Comparison of ENCODE assay signal across 12 cellular contexts in the genomic region with DNA sequence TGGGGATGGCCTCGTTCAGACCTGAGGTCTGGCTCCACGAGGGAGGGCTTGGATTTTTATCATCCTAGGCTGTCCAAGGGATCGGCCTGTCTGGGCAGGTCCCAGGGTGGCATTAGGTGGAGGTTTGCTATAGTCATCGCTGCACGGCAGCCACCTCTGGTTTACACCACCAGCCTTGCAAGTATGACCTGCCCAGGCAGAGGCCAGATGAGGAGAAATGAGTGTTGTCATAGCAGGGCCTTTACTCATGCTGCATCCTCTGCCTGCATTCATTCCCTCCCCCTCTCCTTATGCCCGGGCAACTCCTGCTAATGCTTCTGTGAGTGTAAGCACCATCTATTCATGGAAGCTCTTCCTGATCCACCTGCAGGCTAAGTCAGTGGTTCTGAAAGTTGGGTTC. TPM values are rescaled to one million over a fixed set of nuclear protein-coding genes. Genes with fewer than 3 reads are reported as not detected.
DNase-seq lines count a peak whose midpoint lies in the region; ATAC-seq and TF ChIP-seq lines count a peak whose summit lies in the region.
"Had no signal": no experiment of that assay in that cellular context is flagged by ENCODE, and none has a peak within 500 bp of the region (broad histone marks: within the 10 kb centered on the region; RNA-seq: fewer than 3 reads in every experiment).

No MANE protein-coding gene starts in this region.

- DNase-seq in DND-41 (no peak), SK-N-SH (no peak), fibroblast of lung (ENCODE audit: low read depth in 2 of 2) (peak; percentile 58 to 84), renal cortical epithelial cell (ENCODE audit: low read depth) (peak; percentile 84), NCI-H1930 (lab: John Stamatoyannopoulos, UW) (no peak)
- DNase-seq: DMS 273 treated with DMSO at 0.1 percent for 48 hours; naive thymus-derived CD8-positive, alpha-beta T cell; NCI-H345 had no signal

- no peaks in the 10 kb centered on the region for H3K9me2 ChIP-seq in SK-N-SH

- peak in 1 of 2 experiments; percentile 37; a peak in 1 of 4 replicates for TF ChIP-seq EP300 in SK-N-SH (IDR thresholded peaks at IDR 0.05; ENCODE audit: borderline replicate concordance in 1 of 2, low read depth in 1 of 2, low read length in 1 of 2)

- H3K27ac ChIP-seq in DND-41 (ENCODE audit: low read length), result no peak overlapping the region
- peak overlapping the region; percentile 48 to 56 for H3K27ac ChIP-seq in SK-N-SH (ENCODE audit: low read depth in 2 of 2, low read length in 1 of 2)
- peak overlapping the region; percentile 61 for H3K27ac ChIP-seq in fibroblast of lung (ENCODE audit: insufficient read depth, low read length)

- POLR2A ChIA-PET in SK-N-SH (lab: Yijun Ruan, JAX), result no interaction called here

- peaks cover 8% of the 10 kb centered on the region for H3K27me3 ChIP-seq in DND-41 (ENCODE audit: insufficient read depth, low read length, poor library complexity)
- H3K27me3 ChIP-seq in SK-N-SH (ENCODE audit: insufficient read depth), result no peaks in the 10 kb centered on the region
- no peaks in the 10 kb centered on the region for H3K27me3 ChIP-seq in fibroblast of lung (ENCODE audit: control insufficient read depth, insufficient read depth, low read length)

- CTCF ChIA-PET in SK-N-SH (lab: Yijun Ruan, JAX), result interaction anchor here (1.0 to 1.4 kb wide), 2 partner anchors 14 to 53 kb away, joined by 3 read pairs; no protein-coding TSS in a partner anchor

- no peak overlapping the region for H3K4me3 ChIP-seq in DND-41 (ENCODE audit: low read depth in 1 of 2, low read length in 2 of 2)
- H3K4me3 ChIP-seq in SK-N-SH (ENCODE audit: low read depth in 2 of 2, low read length in 1 of 2), result no peak overlapping the region
- H3K4me3 ChIP-seq in fibroblast of lung (replicated peaks in 1 of 4; ENCODE audit: control extremely low read depth in 1 of 4, insufficient read depth in 1 of 4, low read depth in 3 of 4, low read length in 4 of 4), result no peak overlapping the region

- H3K9ac ChIP-seq in DND-41 (ENCODE audit: low read depth, low read length), result no peak overlapping the region
- no peak overlapping the region for H3K9ac ChIP-seq in SK-N-SH
- H3K9ac ChIP-seq in fibroblast of lung (ENCODE audit: insufficient read depth, low read length), result no peak overlapping the region

- H3K79me2 ChIP-seq in DND-41 (ENCODE audit: insufficient read depth, low read length) (no peaks in the 10 kb centered on the region), SK-N-SH (ENCODE audit: insufficient read depth) (peaks cover 98% of the 10 kb centered on the region), fibroblast of lung (ENCODE audit: control insufficient read depth, insufficient read depth, low read length) (peaks cover 90% of the 10 kb centered on the region)

- ATAC-seq in DND-41 (ENCODE audit: insufficient read depth, low read depth), result peak; percentile 14; the same call in 1 of the 3 replicates
- no peak for ATAC-seq in HG03108 (IDR thresholded peaks at IDR 0.05; ENCODE audit: unreplicated experiment)
- no peak for ATAC-seq in HG02571 (IDR thresholded peaks at IDR 0.05; ENCODE audit: unreplicated experiment)
- ATAC-seq in HG02970 (IDR thresholded peaks at IDR 0.05; ENCODE audit: low FRiP score, unreplicated experiment), result no peak
- ATAC-seq: HCT116; naive thymus-derived CD8-positive, alpha-beta T cell had no signal

- H3F3A ChIP-seq in SK-N-SH (replicated peaks; ENCODE audit: insufficient read depth), result peaks cover 52% of the 10 kb centered on the region

- TF ChIP-seq RAD21 in SK-N-SH (IDR thresholded peaks at IDR 0.05; ENCODE audit: low read length), result no peak

- H3K36me3 ChIP-seq in DND-41 (ENCODE audit: insufficient read depth, low read length) (no peaks in the 10 kb centered on the region), SK-N-SH (replicated peaks in 1 of 2; ENCODE audit: control insufficient read depth in 1 of 2, insufficient read depth in 2 of 2, low read length in 1 of 2) (peaks cover 6% of the 10 kb centered on the region in 2 experiments), fibroblast of lung (ENCODE audit: control insufficient read depth, insufficient read depth, low read length) (peaks cover 4% of the 10 kb centered on the region)

- H3K9me3 ChIP-seq in DND-41 (ENCODE audit: insufficient read depth, low read length, severe bottlenecking) (no peaks in the 10 kb centered on the region), SK-N-SH (no peaks in the 10 kb centered on the region), fibroblast of lung (ENCODE audit: control insufficient read depth, insufficient read depth, low read depth, low read length) (no peaks in the 10 kb centered on the region)

- H3K4me2 ChIP-seq in DND-41 (ENCODE audit: insufficient read depth, low read length), result no peak overlapping the region
- H3K4me2 ChIP-seq in SK-N-SH, result peak overlapping the region; percentile 46
- peak overlapping the region; percentile 54 for H3K4me2 ChIP-seq in fibroblast of lung (ENCODE audit: extremely low read depth, insufficient read depth, low read length)

- H3K4me1 ChIP-seq in DND-41 (ENCODE audit: insufficient read depth, low read length) (no peaks in the 10 kb centered on the region), SK-N-SH (ENCODE audit: control insufficient read depth in 1 of 2, insufficient read depth in 2 of 2, low read depth in 1 of 2, low read length in 1 of 2) (peaks cover 54 to 55% of the 10 kb centered on the region in 2 experiments), fibroblast of lung (ENCODE audit: control insufficient read depth, extremely low read depth, insufficient read depth, low read length) (peaks cover 61% of the 10 kb centered on the region)

- no peak for TF ChIP-seq CTCF in DND-41 (IDR thresholded peaks at IDR 0.05; ENCODE audit: borderline replicate concordance, extremely low read depth, low read length, poor library complexity, severe bottlenecking)
- no peak for TF ChIP-seq CTCF in SK-N-SH (IDR thresholded peaks at IDR 0.05)
- TF ChIP-seq CTCF in fibroblast of lung (conservative IDR thresholded peaks at IDR 0.05 in 1 of 2, IDR thresholded peaks at IDR 0.05 in 1 of 2; ENCODE audit: low read depth in 1 of 2, low read length in 2 of 2), result no peak

- H4K20me1 ChIP-seq in DND-41 (ENCODE audit: insufficient read depth, low read length) (no peaks in the 10 kb centered on the region), SK-N-SH (ENCODE audit: insufficient read depth) (peaks cover 87% of the 10 kb centered on the region), fibroblast of lung (ENCODE audit: control insufficient read depth, extremely low read depth, insufficient read depth, low read length) (no peaks in the 10 kb centered on the region)

- 44% methylated on average over 6 of the region's 6 CpGs for WGBS in SK-N-SH (ENCODE audit: low lambda C conversion rate)

- no peak overlapping the region for H2AFZ ChIP-seq in DND-41 (ENCODE audit: low read depth, low read length)
- no peak overlapping the region for H2AFZ ChIP-seq in SK-N-SH (ENCODE audit: low read depth)
- no peak overlapping the region for H2AFZ ChIP-seq in fibroblast of lung (ENCODE audit: low read length)

TF ChIP-seq in SK-N-SH, 30 proteins besides CTCF, POLR2A, EP300 and RAD21 (continues in another document):
- TF ChIP-seq, protein P1, sequence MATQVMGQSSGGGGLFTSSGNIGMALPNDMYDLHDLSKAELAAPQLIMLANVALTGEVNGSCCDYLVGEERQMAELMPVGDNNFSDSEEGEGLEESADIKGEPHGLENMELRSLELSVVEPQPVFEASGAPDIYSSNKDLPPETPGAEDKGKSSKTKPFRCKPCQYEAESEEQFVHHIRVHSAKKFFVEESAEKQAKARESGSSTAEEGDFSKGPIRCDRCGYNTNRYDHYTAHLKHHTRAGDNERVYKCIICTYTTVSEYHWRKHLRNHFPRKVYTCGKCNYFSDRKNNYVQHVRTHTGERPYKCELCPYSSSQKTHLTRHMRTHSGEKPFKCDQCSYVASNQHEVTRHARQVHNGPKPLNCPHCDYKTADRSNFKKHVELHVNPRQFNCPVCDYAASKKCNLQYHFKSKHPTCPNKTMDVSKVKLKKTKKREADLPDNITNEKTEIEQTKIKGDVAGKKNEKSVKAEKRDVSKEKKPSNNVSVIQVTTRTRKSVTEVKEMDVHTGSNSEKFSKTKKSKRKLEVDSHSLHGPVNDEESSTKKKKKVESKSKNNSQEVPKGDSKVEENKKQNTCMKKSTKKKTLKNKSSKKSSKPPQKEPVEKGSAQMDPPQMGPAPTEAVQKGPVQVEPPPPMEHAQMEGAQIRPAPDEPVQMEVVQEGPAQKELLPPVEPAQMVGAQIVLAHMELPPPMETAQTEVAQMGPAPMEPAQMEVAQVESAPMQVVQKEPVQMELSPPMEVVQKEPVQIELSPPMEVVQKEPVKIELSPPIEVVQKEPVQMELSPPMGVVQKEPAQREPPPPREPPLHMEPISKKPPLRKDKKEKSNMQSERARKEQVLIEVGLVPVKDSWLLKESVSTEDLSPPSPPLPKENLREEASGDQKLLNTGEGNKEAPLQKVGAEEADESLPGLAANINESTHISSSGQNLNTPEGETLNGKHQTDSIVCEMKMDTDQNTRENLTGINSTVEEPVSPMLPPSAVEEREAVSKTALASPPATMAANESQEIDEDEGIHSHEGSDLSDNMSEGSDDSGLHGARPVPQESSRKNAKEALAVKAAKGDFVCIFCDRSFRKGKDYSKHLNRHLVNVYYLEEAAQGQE (IDR thresholded peaks at IDR 0.05; ENCODE audit: low read depth, low read length), result no peak
- TF ChIP-seq JUND (IDR thresholded peaks at IDR 0.05) (peak; percentile 38; the same call in 1 of the 2 replicates), NFIC (IDR thresholded peaks at IDR 0.05; ENCODE audit: borderline replicate concordance) (no peak), FOSL2 (IDR thresholded peaks at IDR 0.05; ENCODE audit: borderline replicate concordance, low read depth) (peak; percentile 62; the same call in 1 of the 2 replicates)
- TF ChIP-seq, protein P2, sequence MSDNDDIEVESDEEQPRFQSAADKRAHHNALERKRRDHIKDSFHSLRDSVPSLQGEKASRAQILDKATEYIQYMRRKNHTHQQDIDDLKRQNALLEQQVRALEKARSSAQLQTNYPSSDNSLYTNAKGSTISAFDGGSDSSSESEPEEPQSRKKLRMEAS (IDR thresholded peaks at IDR 0.05; ENCODE audit: low read depth), result peak; percentile 66

RNA-seq across cellular contexts. Expression of a gene that starts 15.3 kb away (rescaled TPM):
- polyA plus RNA-seq in SK-N-SH (2012; rRNA removed) (29.2 and 33.8 TPM in 2 replicates), fibroblast of lung (50.5 and 94.8 TPM in 2 replicates)
- polyA plus RNA-seq in SK-N-SH (2012; cell fraction: cytosol; rRNA removed), result 13.8 and 22.5 TPM in 2 replicates
- 32.7 and 39.0 TPM in 2 replicates for polyA plus RNA-seq in SK-N-SH (2012; cell fraction: nucleus; rRNA removed)
- total RNA-seq in fibroblast of lung (18.2 and 38.5 TPM in 2 replicates), renal cortical epithelial cell (86.0 and 225 TPM in 2 replicates)
- 69.9 and 152 TPM in 2 replicates for polyA plus RNA-seq in fibroblast of lung (2012)
- polyA minus RNA-seq in fibroblast of lung (ENCODE audit: low replicate concordance), result 218 and 448 TPM in 2 replicates

RNA-seq across cellular contexts. Expression of a gene that starts 43.1 kb away (rescaled TPM):
- polyA plus RNA-seq in SK-N-SH (2012; rRNA removed), result 10,227 and 11,441 TPM in 2 replicates
- polyA plus RNA-seq in SK-N-SH (2012; cell fraction: cytosol; rRNA removed), result 12,920 and 13,251 TPM in 2 replicates
- polyA plus RNA-seq in SK-N-SH (2012; cell fraction: nucleus; rRNA removed), result 1,878 and 2,730 TPM in 2 replicates
- total RNA-seq in fibroblast of lung, result 1,962 and 4,466 TPM in 2 replicates
- 5,623 and 6,025 TPM in 2 replicates for polyA plus RNA-seq in fibroblast of lung
- polyA plus RNA-seq in fibroblast of lung (2012), result 3,434 and 3,467 TPM in 2 replicates
- polyA minus RNA-seq in fibroblast of lung (ENCODE audit: low replicate concordance), result 1,117 and 1,370 TPM in 2 replicates
- total RNA-seq in renal cortical epithelial cell, result 1,285 and 3,835 TPM in 2 replicates

Comparison
In these comparisons a context has a peak if more than half of its experiments do, and no peak if none do; other contexts are left out.
1. DNase-seq: peak in fibroblast of lung (2 of 2) and renal cortical epithelial cell (single experiment); none in DND-41 (single experiment), SK-N-SH (single experiment) and NCI-H1930 (0 of 2).